ENCODE assay signal across 1 cellular context in genomic region chr7:91559947-91560346, GRCh38.
TF ChIP-seq lines count a peak whose summit lies in the region.

No MANE protein-coding gene starts in this region.

TF ChIP-seq in K562, 482 proteins besides CTCF, POLR2A, EP300 and RAD21 (continued from another document):
- TF ChIP-seq ZBTB40 (IDR thresholded peaks at IDR 0.05) (no peak), ZBTB40 (CRISPR knock-in tag; IDR thresholded peaks at IDR 0.05) (no peak), ZFP36 (IDR thresholded peaks at IDR 0.05; ENCODE audit: low read depth, low read length, partially characterized antibody) (peak; percentile 95), ZNF277 (CRISPR knock-in tag; IDR thresholded peaks at IDR 0.05; ENCODE audit: borderline replicate concordance) (no peak), ZBTB5 (IDR thresholded peaks at IDR 0.05) (no peak), ZBTB12 (CRISPR knock-in tag; IDR thresholded peaks at IDR 0.05) (no peak), RBM25 (IDR thresholded peaks at IDR 0.05; ENCODE audit: low read depth, low read length, severe bottlenecking) (peak; percentile 59), NEUROD1 (IDR thresholded peaks at IDR 0.05; ENCODE audit: borderline replicate concordance, low read depth, low read length, partially characterized antibody) (no peak), ZNF740 (CRISPR knock-in tag; IDR thresholded peaks at IDR 0.05) (no peak), ZNF740 (tag; IDR thresholded peaks at IDR 0.05) (no peak), ZNF583 (CRISPR knock-in tag; IDR thresholded peaks at IDR 0.05) (no peak)
TF ChIP-seq in K562: peak in this region for 3.
